ENCODE assay signal across 11 cellular contexts in the genomic region with DNA sequence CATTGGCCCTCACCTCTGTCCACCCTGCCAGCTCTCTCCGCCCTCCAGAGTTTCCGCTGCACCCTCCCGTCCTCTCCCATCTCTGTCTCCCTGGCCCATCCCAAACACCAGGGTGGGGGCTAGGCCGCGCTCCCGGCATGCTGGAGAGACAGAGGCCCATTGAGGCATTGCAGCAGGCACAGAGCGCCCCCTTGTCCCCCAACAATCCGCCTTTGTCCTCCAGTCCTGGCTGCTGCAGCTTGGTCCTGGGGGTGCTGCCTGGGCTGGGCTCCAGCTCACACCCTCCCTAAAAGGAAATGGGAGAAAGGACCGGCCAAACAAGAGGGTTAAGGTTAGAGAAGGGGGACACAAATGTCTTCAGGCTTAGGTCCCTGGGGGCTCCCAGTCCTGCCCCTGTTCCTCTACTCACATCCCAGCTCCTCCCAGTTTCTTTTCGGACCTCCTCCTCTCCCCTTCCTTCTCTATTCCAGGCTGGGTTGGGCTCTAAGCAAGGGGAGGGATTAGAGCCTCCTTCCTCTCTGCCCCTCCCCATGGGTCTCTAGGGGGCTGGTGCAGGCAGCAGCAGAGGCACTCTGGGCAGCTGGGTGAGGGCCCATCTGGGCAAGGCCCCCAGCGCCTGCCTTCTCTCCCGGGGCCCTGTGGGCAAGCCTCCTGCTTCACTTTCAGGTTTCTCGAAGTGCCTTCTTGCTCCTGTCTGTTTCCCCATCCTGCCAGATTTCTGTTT. TPM values are rescaled to one million over a fixed set of nuclear protein-coding genes. Genes with fewer than 3 reads are reported as not detected.
A peak's percentile ranks its signal among the peaks of the same experiment; 100 is the strongest.
DNase-seq lines count a peak whose midpoint lies in the region; ATAC-seq and TF ChIP-seq lines count a peak whose summit lies in the region.
"Had no signal": no experiment of that assay in that cellular context is flagged by ENCODE, and none has a peak within 500 bp of the region (broad histone marks: within the 10 kb centered on the region; RNA-seq: fewer than 3 reads in every experiment).

A gene with protein sequence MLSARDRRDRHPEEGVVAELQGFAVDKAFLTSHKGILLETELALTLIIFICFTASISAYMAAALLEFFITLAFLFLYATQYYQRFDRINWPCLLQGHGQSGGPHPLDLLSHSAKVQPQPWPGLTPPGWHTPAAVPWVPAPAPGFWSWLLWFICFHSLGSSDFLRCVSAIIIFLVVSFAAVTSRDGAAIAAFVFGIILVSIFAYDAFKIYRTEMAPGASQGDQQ (plus strand): TSS at position 570 of the 724 bp plus-strand sequence. CDS start 206 bp downstream, outside the sequence.

- no peaks in the 10 kb centered on the region for H3K4me1 ChIP-seq in prostate gland (replicated peaks)

- intact Hi-C loops in prostate gland (cut with DNase I): no loop called here

- DNase-seq in NCI-H2171 (lab: John Stamatoyannopoulos, UW): peak; percentile 62
- peak; percentile 83 for DNase-seq in inferior parietal cortex (ENCODE audit: extremely low spot score)
- no peak for DNase-seq in stimulated activated naive B cell treated with anti-CD40 and anti-IgM and Interleukin-4, amounts not matched to agents 10 μg/mL and 1 μg/mL and 100 μg/mL, for 72 hours
- DNase-seq in HUDEP-2 (lab: John Stamatoyannopoulos, UW; ENCODE audit: unreplicated experiment in 76 of 76): no peak
- no peak for DNase-seq in prostate gland (ENCODE audit: low spot score)
- no peak for DNase-seq in SW 1271 (lab: John Stamatoyannopoulos, UW)
- DNase-seq: KG1; stimulated activated CD4-positive, alpha-beta T cell treated with anti-CD3 and anti-CD28 coated beads, Interleukin-4, amount 100 ng/mL, for 24 hours had no signal

- ATAC-seq in stimulated activated naive B cell treated with anti-CD40 and anti-IgM and Interleukin-4, amounts not matched to agents 10 μg/mL and 1 μg/mL and 100 μg/mL, for 72 hours (replicated peaks): no peak
- ATAC-seq: activated T-helper 17 cell treated with anti-CD3 and anti-CD28 coated beads, Interleukin-2, amount 50 U/mL, for 72 hours had no signal

- no peaks in the 10 kb centered on the region for H3K27me3 ChIP-seq in prostate gland (replicated peaks; ENCODE audit: insufficient read depth)

- no peaks in the 10 kb centered on the region for H3K36me3 ChIP-seq in prostate gland

- no peak for TF ChIP-seq POLR2A in prostate gland (IDR thresholded peaks at IDR 0.05)

- no peaks in the 10 kb centered on the region for H3K9me3 ChIP-seq in prostate gland

- peaks cover 24% of the 10 kb centered on the region for H3K4me1 Mint-ChIP-seq in brain
- H3K4me1 Mint-ChIP-seq in stimulated activated naive B cell treated with anti-CD40 and anti-IgM and Interleukin-4, amounts not matched to agents 10 μg/mL and 1 μg/mL and 100 μg/mL, for 72 hours: peaks cover 0 to 4% of the 10 kb centered on the region in 2 donors
- H3K4me1 Mint-ChIP-seq: activated T-helper 17 cell treated with anti-CD3 and anti-CD28 coated beads, Interleukin-2, amount 50 U/mL, for 72 hours had no signal

- peak within 1 kb of the TSS in 2 of 5 experiments; percentile 14 to 33 for H3K4me3 Mint-ChIP-seq in brain
- no peak within 1 kb of the TSS for H3K4me3 Mint-ChIP-seq in stimulated activated naive B cell treated with anti-CD40 and anti-IgM and Interleukin-4, amounts not matched to agents 10 μg/mL and 1 μg/mL and 100 μg/mL, for 72 hours
- H3K4me3 Mint-ChIP-seq: activated T-helper 17 cell treated with anti-CD3 and anti-CD28 coated beads, Interleukin-2, amount 50 U/mL, for 72 hours had no signal

- no peaks in the 10 kb centered on the region for H3K36me3 Mint-ChIP-seq in brain
- no peaks in the 10 kb centered on the region for H3K36me3 Mint-ChIP-seq in stimulated activated naive B cell treated with anti-CD40 and anti-IgM and Interleukin-4, amounts not matched to agents 10 μg/mL and 1 μg/mL and 100 μg/mL, for 72 hours

- no peak within 1 kb of the TSS for H3K27ac ChIP-seq in prostate gland

- H3K27ac Mint-ChIP-seq in brain: peak within 1 kb of the TSS in 4 of 5 experiments; percentile 63 to 80 (median 76)
- H3K27ac Mint-ChIP-seq in stimulated activated naive B cell treated with anti-CD40 and anti-IgM and Interleukin-4, amounts not matched to agents 10 μg/mL and 1 μg/mL and 100 μg/mL, for 72 hours: peak within 1 kb of the TSS; percentile 33
- H3K27ac Mint-ChIP-seq: activated T-helper 17 cell treated with anti-CD3 and anti-CD28 coated beads, Interleukin-2, amount 50 U/mL, for 72 hours had no signal

- H3K27me3 Mint-ChIP-seq in brain: peaks cover 5% of the 10 kb centered on the region
- peaks cover 15 to 31% of the 10 kb centered on the region in 2 donors for H3K27me3 Mint-ChIP-seq in stimulated activated naive B cell treated with anti-CD40 and anti-IgM and Interleukin-4, amounts not matched to agents 10 μg/mL and 1 μg/mL and 100 μg/mL, for 72 hours

- H3K9me3 Mint-ChIP-seq in brain: no peaks in the 10 kb centered on the region
- H3K9me3 Mint-ChIP-seq in stimulated activated naive B cell treated with anti-CD40 and anti-IgM and Interleukin-4, amounts not matched to agents 10 μg/mL and 1 μg/mL and 100 μg/mL, for 72 hours: no peaks in the 10 kb centered on the region
- H3K9me3 Mint-ChIP-seq: activated T-helper 17 cell treated with anti-CD3 and anti-CD28 coated beads, Interleukin-2, amount 50 U/mL, for 72 hours had no signal

- no peak within 1 kb of the TSS for H3K4me3 ChIP-seq in prostate gland

- no peak for TF ChIP-seq CTCF in brain (conservative IDR thresholded peaks at IDR 0.05)
- no peak for TF ChIP-seq CTCF in prostate gland (IDR thresholded peaks at IDR 0.05)

- WGBS in prostate gland: 37% methylated on average over 13 of the region's 13 CpGs

RNA-seq across cellular contexts. Expression of the gene that starts here (rescaled TPM):
- polyA plus RNA-seq in brain (ENCODE audit: insufficient read depth, low read depth, low replicate concordance): 92.0 TPM
- total RNA-seq in prostate gland: 1 to 10 TPM in 1 of 2 donors, not detected in 1; 1.5 TPM
- total RNA-seq: activated T-helper 17 cell treated with anti-CD3 and anti-CD28 coated beads, Interleukin-2, amount 50 U/mL, for 72 hours had no signal
- polyA plus RNA-seq: neural cell had no signal

Comparison
In these comparisons a context has a peak if more than half of its experiments do, and no peak if none do; other contexts are left out.
1. DNase-seq: peak in NCI-H2171 (single experiment) and inferior parietal cortex (single experiment); none in stimulated activated naive B cell treated with anti-CD40 and anti-IgM and Interleukin-4, amounts not matched to agents 10 μg/mL and 1 μg/mL and 100 μg/mL, for 72 hours (single experiment), HUDEP-2 (0 of 76), prostate gland (single experiment) and SW 1271 (0 of 2).